ENCODE assay signal across 9 cellular contexts in the genomic region with DNA sequence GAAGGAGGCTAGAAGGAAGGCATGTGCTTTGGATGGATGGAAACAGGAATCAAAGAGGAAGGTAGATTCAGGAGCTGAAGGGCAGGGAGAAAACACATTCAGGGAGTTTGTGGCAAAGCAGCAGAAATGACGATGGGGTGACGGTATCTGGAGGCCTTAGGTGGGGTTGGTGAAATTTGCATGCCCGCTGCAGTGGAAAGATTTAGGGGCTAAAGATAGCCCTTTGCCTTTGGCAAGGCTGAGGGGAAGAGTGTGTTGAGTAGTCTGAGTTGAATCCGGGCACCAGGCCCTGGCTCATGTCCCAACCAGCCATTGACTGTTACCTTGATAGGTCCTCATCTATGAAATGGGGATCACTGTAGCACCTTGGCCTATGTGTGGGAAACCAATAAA. TPM values are rescaled to one million over a fixed set of nuclear protein-coding genes. Genes with fewer than 3 reads are reported as not detected.
DNase-seq lines count a peak whose midpoint lies in the region; ATAC-seq and TF ChIP-seq lines count a peak whose summit lies in the region.
"Had no signal": no experiment of that assay in that cellular context is flagged by ENCODE, and none has a peak within 500 bp of the region (broad histone marks: within the 10 kb centered on the region; RNA-seq: fewer than 3 reads in every experiment).

No MANE protein-coding gene starts in this region.

- peaks cover 43% of the 10 kb centered on the region for H3K36me3 ChIP-seq in DOHH2 (ENCODE audit: control insufficient read depth, low read length)
- peaks cover 5% of the 10 kb centered on the region; the same call in 1 of the 2 replicates for H3K36me3 ChIP-seq in PC-9 (ENCODE audit: low read depth)
- H3K36me3 ChIP-seq in neutrophil = peaks cover 12% of the 10 kb centered on the region
- H3K36me3 ChIP-seq: ovary had no signal

- ATAC-seq in GM18858 (IDR thresholded peaks at IDR 0.05; ENCODE audit: unreplicated experiment) = no peak

- H2AFZ ChIP-seq in PC-9 = no peak overlapping the region

- CTCF ChIA-PET in PC-9 (lab: Charles Lee) = no interaction called here

- POLR2A ChIA-PET in PC-9 (lab: Charles Lee; ENCODE audit: unreplicated experiment) = no interaction called here

- H3K79me2 ChIP-seq in DOHH2 (ENCODE audit: control insufficient read depth, low read length) (peaks cover 70% of the 10 kb centered on the region), PC-9 (ENCODE audit: low read depth) (peaks cover 57% of the 10 kb centered on the region)

- H3K4me2 ChIP-seq in DOHH2 (ENCODE audit: low read length) (peak overlapping the region; percentile 94), PC-9 (peak overlapping the region; percentile 81)

- intact Hi-C loops in PC-9 (cut with micrococcal nuclease; ENCODE audit: unreplicated experiment) = no loop called here

- H3K4me3 ChIP-seq in DOHH2 (ENCODE audit: low read length) (peak overlapping the region; percentile 87), PC-9 (peak overlapping the region; percentile 80; the same call in 1 of the 2 replicates), epithelial cell of esophagus (ENCODE audit: low read length) (peak overlapping the region; percentile 73), neutrophil (ENCODE audit: low read depth in 1 of 2, low read length in 1 of 2) (peak overlapping the region; percentile 77 to 86)

- H3K9me2 ChIP-seq in DOHH2 (replicated peaks; ENCODE audit: control insufficient read depth, low read length) (no peaks in the 10 kb centered on the region), PC-9 (ENCODE audit: insufficient read depth) (no peaks in the 10 kb centered on the region)

- TF ChIP-seq CTCF in DOHH2 (IDR thresholded peaks at IDR 0.05; ENCODE audit: low read depth, low read length, poor library complexity, severe bottlenecking) (no peak), PC-9 (conservative IDR thresholded peaks at IDR 0.05) (no peak), epithelial cell of esophagus (IDR thresholded peaks at IDR 0.05; ENCODE audit: insufficient read depth, low read depth, low read length, missing control alignments) (no peak), neutrophil (IDR thresholded peaks at IDR 0.05) (no peak)

- peaks cover 51% of the 10 kb centered on the region for H3K4me1 ChIP-seq in DOHH2 (ENCODE audit: control insufficient read depth, low read length)
- peaks cover 40% of the 10 kb centered on the region for H3K4me1 ChIP-seq in PC-9 (replicated peaks; ENCODE audit: insufficient read depth)
- H3K4me1 ChIP-seq in neutrophil (ENCODE audit: control insufficient read depth in 1 of 2, insufficient read depth in 1 of 2, low read depth in 1 of 2, low read length in 1 of 2) = peaks cover 47 to 51% of the 10 kb centered on the region in 2 experiments

- no TSS peak for BruUV-seq in PC-9 (replicated peaks; lab: Mats Ljungman, UMichigan)

- H3F3A ChIP-seq in DOHH2 (ENCODE audit: control insufficient read depth, insufficient read depth) (peaks cover 11% of the 10 kb centered on the region), PC-9 (ENCODE audit: insufficient read depth, low read depth) (peaks cover 20% of the 10 kb centered on the region)

- H3K9me3 ChIP-seq in DOHH2 (ENCODE audit: control insufficient read depth, insufficient read depth, low read length) (no peaks in the 10 kb centered on the region), PC-9 (ENCODE audit: insufficient read depth, low read depth) (no peaks in the 10 kb centered on the region), neutrophil (no peaks in the 10 kb centered on the region)
- H3K9me3 ChIP-seq: ovary had no signal

- no peaks in the 10 kb centered on the region for H3K27me3 ChIP-seq in DOHH2 (ENCODE audit: control insufficient read depth, low read length)
- no peaks in the 10 kb centered on the region for H3K27me3 ChIP-seq in PC-9 (ENCODE audit: insufficient read depth, low read depth)
- H3K27me3 ChIP-seq in neutrophil = no peaks in the 10 kb centered on the region
- H3K27me3 ChIP-seq: ovary had no signal

- DNase-seq in PC-9 (no peak), epithelial cell of esophagus (ENCODE audit: low read depth) (no peak), NCI-H1048 (lab: John Stamatoyannopoulos, UW) (no peak), CD1c-positive myeloid dendritic cell (ENCODE audit: extremely low spot score) (no peak)
- DNase-seq in stimulated activated CD4-positive, alpha-beta T cell treated with anti-CD3 and anti-CD28 coated beads, Interleukin-12 subunit alpha, Interleukin-12 subunit beta, amount 100 ng/mL, for 4 hours = no peak

- no peak overlapping the region for H3K27ac ChIP-seq in DOHH2 (ENCODE audit: low read depth, low read length)
- H3K27ac ChIP-seq in PC-9 = no peak overlapping the region
- peak overlapping the region; percentile 99 for H3K27ac ChIP-seq in neutrophil

- H4K20me1 ChIP-seq in DOHH2 (ENCODE audit: control insufficient read depth, insufficient read depth, low read depth, low read length) (peaks cover 22% of the 10 kb centered on the region), PC-9 (ENCODE audit: insufficient read depth) (0 out of 2 replicates have a peak, but pooled peaks cover 10% of the 10 kb centered on the region)

RNA-seq across cellular contexts. Expression of gene GZF1, which starts 1.3 kb away (rescaled TPM):
- total RNA-seq in PC-9 (2021) = 8.1 and 11.1 TPM in 2 replicates

RNA-seq across cellular contexts. Expression of gene NXT1, which starts 12.7 kb away (rescaled TPM):
- 29.8 and 30.9 TPM in 2 replicates for total RNA-seq in PC-9 (2021)

RNA-seq across cellular contexts. Expression of gene NAPB, which starts 58.0 kb away (rescaled TPM):
- total RNA-seq in PC-9 (2021) = 13.8 and 16.5 TPM in 2 replicates
